ENCODE assay signal across 1 cellular context in the genomic region with DNA sequence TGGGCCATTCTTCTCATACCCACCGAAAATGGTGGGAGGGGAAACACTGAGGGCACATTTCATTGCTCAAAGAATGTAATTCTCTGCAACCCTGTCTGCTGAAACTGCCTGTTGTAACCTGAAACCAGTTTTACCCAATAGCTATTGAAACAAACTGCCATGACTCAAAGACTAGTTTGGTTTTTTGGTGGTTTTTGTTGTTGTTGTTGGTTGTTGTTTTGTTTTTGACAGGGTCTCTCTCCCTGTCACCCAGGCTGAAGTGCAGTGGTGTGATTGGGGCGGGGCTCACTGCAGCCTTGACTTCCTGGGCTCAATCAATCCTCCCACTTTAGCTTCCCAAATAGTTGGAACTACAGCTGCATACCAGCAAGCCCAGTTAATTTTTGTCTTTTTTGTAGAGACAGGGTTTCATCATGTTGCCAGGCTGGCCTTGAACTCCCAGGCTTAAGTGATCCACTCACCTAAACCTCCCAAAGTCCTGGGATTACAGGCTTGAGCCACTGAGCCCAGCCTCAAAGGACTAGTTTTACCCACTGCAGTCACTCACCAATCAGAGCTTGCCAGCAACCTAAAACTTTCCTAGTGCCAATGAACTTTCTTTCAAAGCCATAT.
TF ChIP-seq lines count a peak whose summit lies in the region.

No MANE protein-coding gene starts in this region.

TF ChIP-seq in Ishikawa, 13 proteins besides CTCF, POLR2A, EP300 and RAD21 (continued from another document):
- TF ChIP-seq, protein P1, sequence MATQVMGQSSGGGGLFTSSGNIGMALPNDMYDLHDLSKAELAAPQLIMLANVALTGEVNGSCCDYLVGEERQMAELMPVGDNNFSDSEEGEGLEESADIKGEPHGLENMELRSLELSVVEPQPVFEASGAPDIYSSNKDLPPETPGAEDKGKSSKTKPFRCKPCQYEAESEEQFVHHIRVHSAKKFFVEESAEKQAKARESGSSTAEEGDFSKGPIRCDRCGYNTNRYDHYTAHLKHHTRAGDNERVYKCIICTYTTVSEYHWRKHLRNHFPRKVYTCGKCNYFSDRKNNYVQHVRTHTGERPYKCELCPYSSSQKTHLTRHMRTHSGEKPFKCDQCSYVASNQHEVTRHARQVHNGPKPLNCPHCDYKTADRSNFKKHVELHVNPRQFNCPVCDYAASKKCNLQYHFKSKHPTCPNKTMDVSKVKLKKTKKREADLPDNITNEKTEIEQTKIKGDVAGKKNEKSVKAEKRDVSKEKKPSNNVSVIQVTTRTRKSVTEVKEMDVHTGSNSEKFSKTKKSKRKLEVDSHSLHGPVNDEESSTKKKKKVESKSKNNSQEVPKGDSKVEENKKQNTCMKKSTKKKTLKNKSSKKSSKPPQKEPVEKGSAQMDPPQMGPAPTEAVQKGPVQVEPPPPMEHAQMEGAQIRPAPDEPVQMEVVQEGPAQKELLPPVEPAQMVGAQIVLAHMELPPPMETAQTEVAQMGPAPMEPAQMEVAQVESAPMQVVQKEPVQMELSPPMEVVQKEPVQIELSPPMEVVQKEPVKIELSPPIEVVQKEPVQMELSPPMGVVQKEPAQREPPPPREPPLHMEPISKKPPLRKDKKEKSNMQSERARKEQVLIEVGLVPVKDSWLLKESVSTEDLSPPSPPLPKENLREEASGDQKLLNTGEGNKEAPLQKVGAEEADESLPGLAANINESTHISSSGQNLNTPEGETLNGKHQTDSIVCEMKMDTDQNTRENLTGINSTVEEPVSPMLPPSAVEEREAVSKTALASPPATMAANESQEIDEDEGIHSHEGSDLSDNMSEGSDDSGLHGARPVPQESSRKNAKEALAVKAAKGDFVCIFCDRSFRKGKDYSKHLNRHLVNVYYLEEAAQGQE (IDR thresholded peaks at IDR 0.05; ENCODE audit: low read depth), result no peak
TF ChIP-seq in Ishikawa: peak in this region for 2.
